9 cellular contexts compared by ENCODE assay signal in the genomic region with DNA sequence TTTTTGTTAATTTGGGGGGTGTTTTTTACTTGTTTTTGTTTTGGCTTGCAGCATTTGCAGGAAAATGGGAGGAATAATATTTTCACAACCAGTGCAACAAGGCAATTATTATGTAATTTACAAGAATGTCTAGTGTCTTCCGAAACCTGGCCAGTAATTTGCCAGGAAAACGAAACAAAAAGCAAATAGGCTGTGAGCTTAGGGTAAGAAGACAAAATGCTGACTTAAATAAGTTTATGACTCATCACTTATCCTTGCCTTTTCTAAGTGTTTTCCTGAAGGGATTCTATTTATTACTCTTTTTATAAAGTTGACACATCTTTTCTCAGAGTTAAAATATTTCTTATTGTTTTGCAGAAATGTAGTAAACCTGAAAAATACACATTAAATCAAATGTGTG. TPM values are rescaled to one million over a fixed set of nuclear protein-coding genes. Genes with fewer than 3 reads are reported as not detected.
DNase-seq lines count a peak whose midpoint lies in the region; ATAC-seq, FAIRE-seq and TF ChIP-seq lines count a peak whose summit lies in the region.
"Had no signal": no experiment of that assay in that cellular context is flagged by ENCODE, and none has a peak within 500 bp of the region (broad histone marks: within the 10 kb centered on the region; RNA-seq: fewer than 3 reads in every experiment).

No MANE protein-coding gene starts in this region.

- H3K36me3 Mint-ChIP-seq in activated T-helper 2 cell treated with anti-CD3 and anti-CD28 coated beads, Interferon-gamma antibody, Interleukin-2, Interleukin-4, amounts not matched to agents 10 μg/mL and 5 μg/mL and 100 μg/mL, durations not matched to agents 14 hours and 24 hours and 36 hours (ENCODE audit: low read depth): no peaks in the 10 kb centered on the region
- no peaks in the 10 kb centered on the region for H3K36me3 Mint-ChIP-seq in CD4-positive, alpha-beta T cell (ENCODE audit: low read depth)
- H3K36me3 Mint-ChIP-seq in activated T-cell treated with anti-CD3 and anti-CD28 coated beads, Interleukin-2, amount 50 U/mL, for 24 hours (ENCODE audit: low read depth): no peaks in the 10 kb centered on the region
- H3K36me3 Mint-ChIP-seq: activated naive CD4-positive, alpha-beta T cell treated with anti-CD3 and anti-CD28 coated beads, Interleukin-2, amount 50 U/mL, for 24 hours had no signal

- H3K27ac ChIP-seq in pancreas: no peak overlapping the region
- no peak overlapping the region for H3K27ac ChIP-seq in CD4-positive, alpha-beta T cell (ENCODE audit: low read depth, low read length)

- no peak overlapping the region for H3K4me3 ChIP-seq in pancreas

- no peaks in the 10 kb centered on the region for H3K4me1 Mint-ChIP-seq in activated T-helper 2 cell treated with anti-CD3 and anti-CD28 coated beads, Interferon-gamma antibody, Interleukin-2, Interleukin-4, amounts not matched to agents 10 μg/mL and 5 μg/mL and 100 μg/mL, durations not matched to agents 14 hours and 24 hours and 36 hours (ENCODE audit: low read depth)
- H3K4me1 Mint-ChIP-seq in CD4-positive, alpha-beta T cell (ENCODE audit: low read depth): no peaks in the 10 kb centered on the region
- H3K4me1 Mint-ChIP-seq in activated T-cell treated with anti-CD3 and anti-CD28 coated beads, Interleukin-2, amount 50 U/mL, for 24 hours (ENCODE audit: low read depth): no peaks in the 10 kb centered on the region
- H3K4me1 Mint-ChIP-seq: activated naive CD4-positive, alpha-beta T cell treated with anti-CD3 and anti-CD28 coated beads, Interleukin-2, amount 50 U/mL, for 24 hours had no signal

- POLR2A ChIA-PET in CD4-positive, alpha-beta T cell (lab: Charles Lee): no interaction called here

- no peaks in the 10 kb centered on the region for H3K27me3 ChIP-seq in pancreas
- no peaks in the 10 kb centered on the region for H3K27me3 ChIP-seq in CD4-positive, alpha-beta T cell (ENCODE audit: control insufficient read depth, insufficient read depth, low read length)

- no peak overlapping the region for H3K4me3 Mint-ChIP-seq in activated T-helper 2 cell treated with anti-CD3 and anti-CD28 coated beads, Interferon-gamma antibody, Interleukin-2, Interleukin-4, amounts not matched to agents 10 μg/mL and 5 μg/mL and 100 μg/mL, durations not matched to agents 14 hours and 24 hours and 36 hours (ENCODE audit: low read depth)
- H3K4me3 Mint-ChIP-seq in CD4-positive, alpha-beta T cell: no peak overlapping the region
- H3K4me3 Mint-ChIP-seq in activated T-cell treated with anti-CD3 and anti-CD28 coated beads, Interleukin-2, amount 50 U/mL, for 24 hours: no peak overlapping the region
- H3K4me3 Mint-ChIP-seq: activated naive CD4-positive, alpha-beta T cell treated with anti-CD3 and anti-CD28 coated beads, Interleukin-2, amount 50 U/mL, for 24 hours had no signal

- no peaks in the 10 kb centered on the region for H3K27me3 Mint-ChIP-seq in activated T-helper 2 cell treated with anti-CD3 and anti-CD28 coated beads, Interferon-gamma antibody, Interleukin-2, Interleukin-4, amounts not matched to agents 10 μg/mL and 5 μg/mL and 100 μg/mL, durations not matched to agents 14 hours and 24 hours and 36 hours (ENCODE audit: low read depth)
- no peaks in the 10 kb centered on the region for H3K27me3 Mint-ChIP-seq in CD4-positive, alpha-beta T cell
- H3K27me3 Mint-ChIP-seq in activated T-cell treated with anti-CD3 and anti-CD28 coated beads, Interleukin-2, amount 50 U/mL, for 24 hours: no peaks in the 10 kb centered on the region
- H3K27me3 Mint-ChIP-seq: activated naive CD4-positive, alpha-beta T cell treated with anti-CD3 and anti-CD28 coated beads, Interleukin-2, amount 50 U/mL, for 24 hours had no signal

- H3K9me3 Mint-ChIP-seq in activated T-helper 2 cell treated with anti-CD3 and anti-CD28 coated beads, Interferon-gamma antibody, Interleukin-2, Interleukin-4, amounts not matched to agents 10 μg/mL and 5 μg/mL and 100 μg/mL, durations not matched to agents 14 hours and 24 hours and 36 hours: peaks cover 9% of the 10 kb centered on the region
- H3K9me3 Mint-ChIP-seq in CD4-positive, alpha-beta T cell: peaks cover 8% of the 10 kb centered on the region
- no peaks in the 10 kb centered on the region for H3K9me3 Mint-ChIP-seq in activated T-cell treated with anti-CD3 and anti-CD28 coated beads, Interleukin-2, amount 50 U/mL, for 24 hours

- H3K27ac Mint-ChIP-seq in activated T-helper 2 cell treated with anti-CD3 and anti-CD28 coated beads, Interferon-gamma antibody, Interleukin-2, Interleukin-4, amounts not matched to agents 10 μg/mL and 5 μg/mL and 100 μg/mL, durations not matched to agents 14 hours and 24 hours and 36 hours: no peak overlapping the region
- H3K27ac Mint-ChIP-seq in CD4-positive, alpha-beta T cell: no peak overlapping the region
- H3K27ac Mint-ChIP-seq in activated T-cell treated with anti-CD3 and anti-CD28 coated beads, Interleukin-2, amount 50 U/mL, for 24 hours: no peak overlapping the region
- H3K27ac Mint-ChIP-seq: activated naive CD4-positive, alpha-beta T cell treated with anti-CD3 and anti-CD28 coated beads, Interleukin-2, amount 50 U/mL, for 24 hours had no signal

- intact Hi-C loops in pancreas (cut with DNase I): no loop called here
- intact Hi-C loops in activated T-helper 2 cell treated with anti-CD3 and anti-CD28 coated beads, Interferon-gamma antibody, Interleukin-2, Interleukin-4, amounts not matched to agents 10 μg/mL and 5 μg/mL and 100 μg/mL, durations not matched to agents 14 hours and 24 hours and 36 hours (cut with micrococcal nuclease): no loop called here
- intact Hi-C loops in CD4-positive, alpha-beta T cell (cut with DNase I, micrococcal nuclease): no loop called here

- FAIRE-seq in pancreas (lab: Jason Lieb, UNC): peak; percentile 86

- CTCF ChIA-PET in CD4-positive, alpha-beta T cell (lab: Charles Lee): no interaction called here

- DNase-seq in LHCN-M2 (ENCODE audit: low read depth): peak; percentile 84
- peak; percentile 10 for DNase-seq in dermis blood vessel endothelial cell
- no peak for DNase-seq in pancreas
- no peak for DNase-seq in activated T-helper 2 cell treated with anti-CD3 and anti-CD28 coated beads, Interferon-gamma antibody, Interleukin-2, Interleukin-4, amounts not matched to agents 10 μg/mL and 5 μg/mL and 100 μg/mL, durations not matched to agents 14 hours and 24 hours and 36 hours (ENCODE audit: low spot score)
- DNase-seq in CD4-positive, alpha-beta T cell: no peak
- no peak for DNase-seq in activated T-cell treated with anti-CD3 and anti-CD28 coated beads, Interleukin-2, amount 50 U/mL, for 24 hours

- H3K4me1 ChIP-seq in pancreas: no peaks in the 10 kb centered on the region

- H3K36me3 ChIP-seq in pancreas: no peaks in the 10 kb centered on the region

- no peaks in the 10 kb centered on the region for H3K9me3 ChIP-seq in pancreas
- no peaks in the 10 kb centered on the region for H3K9me3 ChIP-seq in CD4-positive, alpha-beta T cell (ENCODE audit: control insufficient read depth, low read length)

- ATAC-seq in GM18520 (IDR thresholded peaks at IDR 0.05; ENCODE audit: unreplicated experiment) (peak; percentile 89), pancreas (peak in 2 of 4 donors; percentile 65 to 74), HG03378 (IDR thresholded peaks at IDR 0.05; ENCODE audit: unreplicated experiment) (no peak)
- ATAC-seq in CD4-positive, alpha-beta T cell (ENCODE audit: poor library complexity): no peak

- WGBS in pancreas, 2 donors: 27 to 29% methylated on average over 2 of the region's 2 CpGs

- no peak for TF ChIP-seq CTCF in pancreas (IDR thresholded peaks at IDR 0.05)
- no peak for TF ChIP-seq CTCF in CD4-positive, alpha-beta T cell (IDR thresholded peaks at IDR 0.05)

RNA-seq across cellular contexts. Expression of a gene that starts 49.8 kb away (rescaled TPM):
- total RNA-seq in LHCN-M2 (2014; rRNA removed) (0.92 and 1.2 TPM in 2 replicates), dermis blood vessel endothelial cell (0.14 and 0.17 TPM in 2 replicates), pancreas (under 1 TPM; 0.19 to 0.67 (median 0.42) TPM)
- 0.07 TPM for polyA plus RNA-seq in LHCN-M2 (2012)
- polyA plus RNA-seq in pancreas: under 1 TPM; 0.23 to 0.63 TPM
- total RNA-seq in activated T-helper 2 cell treated with anti-CD3 and anti-CD28 coated beads, Interferon-gamma antibody, Interleukin-2, Interleukin-4, amounts not matched to agents 10 μg/mL and 5 μg/mL and 100 μg/mL, durations not matched to agents 14 hours and 24 hours and 36 hours: not detected in 2 replicates
- total RNA-seq in CD4-positive, alpha-beta T cell: not detected

Comparison
In these comparisons a context has a peak if more than half of its experiments do, and no peak if none do; other contexts are left out.
1. DNase-seq: peak in LHCN-M2 (single experiment) and dermis blood vessel endothelial cell (single experiment); none in pancreas (0 of 6), activated T-helper 2 cell treated with anti-CD3 and anti-CD28 coated beads, Interferon-gamma antibody, Interleukin-2, Interleukin-4, amounts not matched to agents 10 μg/mL and 5 μg/mL and 100 μg/mL, durations not matched to agents 14 hours and 24 hours and 36 hours (single experiment), CD4-positive, alpha-beta T cell (0 of 10) and activated T-cell treated with anti-CD3 and anti-CD28 coated beads, Interleukin-2, amount 50 U/mL, for 24 hours (single experiment).